Comparison of ENCODE assay signal across 8 cellular contexts in the genomic region with DNA sequence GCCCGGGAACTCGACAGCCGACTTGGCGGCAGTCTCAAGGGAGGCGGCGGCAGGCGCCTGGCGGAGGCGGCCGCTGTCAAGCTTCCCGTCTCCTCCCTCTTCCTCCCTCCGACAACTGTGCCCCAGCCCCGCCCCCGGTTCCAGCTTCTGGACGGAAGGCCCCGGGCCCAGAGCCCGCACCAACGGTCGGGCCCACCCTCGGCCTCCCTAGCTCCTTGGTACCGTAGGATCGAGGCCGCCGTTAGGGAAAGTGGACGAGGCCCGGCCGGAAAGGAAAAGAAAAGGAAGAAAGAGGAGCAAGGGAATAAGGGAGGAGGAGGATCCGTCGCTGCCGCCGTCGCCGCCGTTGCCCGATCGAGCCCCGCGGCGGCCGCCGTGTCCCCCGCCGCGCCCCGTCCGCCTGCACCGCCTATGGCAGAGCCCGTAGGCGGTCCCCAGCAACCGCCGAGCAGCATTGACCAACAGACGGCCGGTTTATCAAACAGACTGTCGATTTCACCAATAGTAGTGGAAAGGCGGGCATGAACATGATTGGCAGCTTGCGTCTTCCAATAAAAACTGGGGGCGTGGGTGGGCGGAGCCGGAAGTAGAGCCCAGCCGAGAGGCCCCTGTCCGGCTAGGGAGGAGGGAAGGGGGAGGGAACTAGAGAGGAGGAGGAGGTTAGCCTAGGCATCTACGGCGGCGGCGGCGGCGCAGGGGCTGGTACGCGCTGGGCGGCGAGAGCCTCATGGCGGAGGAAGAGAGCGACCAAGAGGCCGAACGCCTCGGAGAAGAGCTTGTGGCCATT. TPM values are rescaled to one million over a fixed set of nuclear protein-coding genes. Genes with fewer than 3 reads are reported as not detected.
DNase-seq lines count a peak whose midpoint lies in the region; ATAC-seq lines count a peak whose summit lies in the region.

A gene with protein sequence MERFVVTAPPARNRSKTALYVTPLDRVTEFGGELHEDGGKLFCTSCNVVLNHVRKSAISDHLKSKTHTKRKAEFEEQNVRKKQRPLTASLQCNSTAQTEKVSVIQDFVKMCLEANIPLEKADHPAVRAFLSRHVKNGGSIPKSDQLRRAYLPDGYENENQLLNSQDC (minus strand): TSS at position 413 of the 787 bp plus-strand sequence. CDS start 3,029 bp downstream, outside the sequence.
A gene (plus strand): TSS at position 663 of the 787 bp plus-strand sequence. CDS start 65 bp downstream, at position 728.

- peak; percentile 91 for DNase-seq in COLO668 (lab: John Stamatoyannopoulos, UW; ENCODE audit: unreplicated experiment)
- DNase-seq in HT1080 (ENCODE audit: low read depth) = peak; percentile 99
- peak; percentile 97 for DNase-seq in NOMO-1 treated with DMSO at 0.1 percent for 48 hours (lab: John Stamatoyannopoulos, UW; ENCODE audit: unreplicated experiment)
- DNase-seq in activated CD8-positive, alpha-beta memory T cell treated with anti-CD3 and anti-CD28 coated beads for 4 hours (ENCODE audit: low read depth in 2 of 2) = peak; percentile 98 to 99
- peak; percentile 99 to 100 (median 99) for DNase-seq in effector memory CD8-positive, alpha-beta T cell
- peak; percentile 99 for DNase-seq in medulla oblongata (ENCODE audit: extremely low spot score)
- DNase-seq in stimulated activated CD8-positive, alpha-beta memory T cell treated with anti-CD3 and anti-CD28 coated beads, Interleukin-12 subunit alpha, Interleukin-12 subunit beta, amount 100 ng/mL, for 1 hour (ENCODE audit: low read depth) = peak; percentile 98

- H3K9me3 Mint-ChIP-seq in effector memory CD8-positive, alpha-beta T cell = no peaks in the 10 kb centered on the region

- H3K27me3 Mint-ChIP-seq in effector memory CD8-positive, alpha-beta T cell = no peaks in the 10 kb centered on the region

- peak; percentile 95 for ATAC-seq in GM21360 (IDR thresholded peaks at IDR 0.05; ENCODE audit: unreplicated experiment)
- ATAC-seq in effector memory CD8-positive, alpha-beta T cell (replicated peaks) = peak; percentile 86

- peak within 1 kb of the TSS; percentile 94 to 95 for H3K27ac Mint-ChIP-seq in effector memory CD8-positive, alpha-beta T cell

- peak within 1 kb of the TSS; percentile 93 to 97 for H3K4me3 Mint-ChIP-seq in effector memory CD8-positive, alpha-beta T cell

- H3K36me3 Mint-ChIP-seq in effector memory CD8-positive, alpha-beta T cell (ENCODE audit: insufficient read depth) = peaks cover 55% of the 10 kb centered on the region

- peaks cover 27 to 52% of the 10 kb centered on the region in 2 donors for H3K4me1 Mint-ChIP-seq in effector memory CD8-positive, alpha-beta T cell (ENCODE audit: low read depth in 2 of 2)

RNA-seq across cellular contexts. Expression of the first gene that starts in this region (rescaled TPM):
- 42.8 and 51.0 TPM in 2 replicates for total RNA-seq in HT1080 (2014; rRNA removed; shearing (Covaris generic))
- 55.7 and 69.0 TPM in 2 replicates for polyA plus RNA-seq in HT1080 (2015; cell fraction: cytosol; rRNA removed)
- polyA plus RNA-seq in HT1080 (2015; cell fraction: nucleus; rRNA removed) = 98.4 and 104 TPM in 2 replicates

RNA-seq across cellular contexts. Expression of the second gene that starts in this region (rescaled TPM):
- total RNA-seq in HT1080 (2014; rRNA removed; shearing (Covaris generic)) = 5.4 TPM in 2 replicates
- polyA plus RNA-seq in HT1080 (2015; cell fraction: cytosol; rRNA removed) = 6.7 and 8.3 TPM in 2 replicates
- 13.8 and 17.0 TPM in 2 replicates for polyA plus RNA-seq in HT1080 (2015; cell fraction: nucleus; rRNA removed)

Comparison
In these comparisons a context has a peak if more than half of its experiments do, and no peak if none do; other contexts are left out.
1. Peak in every context shown above with its lines: DNase-seq and ATAC-seq.